1 cellular context compared by ENCODE assay signal in the genomic region with DNA sequence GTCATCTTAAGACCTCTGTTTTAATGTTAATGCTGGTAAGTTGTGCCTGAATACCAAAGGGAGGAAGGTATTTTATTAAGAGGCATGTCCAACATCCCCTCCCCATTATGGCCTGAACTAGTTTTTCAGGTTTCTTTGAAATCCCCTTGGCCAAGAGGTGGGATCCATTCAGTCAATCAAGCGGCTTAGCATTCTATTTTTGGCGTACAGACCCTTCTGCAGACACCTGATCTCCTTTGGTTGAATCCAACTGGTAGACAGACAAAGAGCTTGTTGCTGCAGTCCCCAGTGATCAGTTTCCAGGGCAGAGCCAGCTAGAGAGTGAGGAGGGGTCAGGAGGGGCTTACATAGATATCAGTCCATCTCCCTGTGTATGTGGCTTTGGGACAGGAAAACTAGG.
TF ChIP-seq lines count a peak whose summit lies in the region.

No MANE protein-coding gene starts in this region.

TF ChIP-seq in H1, 55 proteins besides CTCF, POLR2A, EP300 and RAD21 (continued from another document):
- TF ChIP-seq, protein P1, sequence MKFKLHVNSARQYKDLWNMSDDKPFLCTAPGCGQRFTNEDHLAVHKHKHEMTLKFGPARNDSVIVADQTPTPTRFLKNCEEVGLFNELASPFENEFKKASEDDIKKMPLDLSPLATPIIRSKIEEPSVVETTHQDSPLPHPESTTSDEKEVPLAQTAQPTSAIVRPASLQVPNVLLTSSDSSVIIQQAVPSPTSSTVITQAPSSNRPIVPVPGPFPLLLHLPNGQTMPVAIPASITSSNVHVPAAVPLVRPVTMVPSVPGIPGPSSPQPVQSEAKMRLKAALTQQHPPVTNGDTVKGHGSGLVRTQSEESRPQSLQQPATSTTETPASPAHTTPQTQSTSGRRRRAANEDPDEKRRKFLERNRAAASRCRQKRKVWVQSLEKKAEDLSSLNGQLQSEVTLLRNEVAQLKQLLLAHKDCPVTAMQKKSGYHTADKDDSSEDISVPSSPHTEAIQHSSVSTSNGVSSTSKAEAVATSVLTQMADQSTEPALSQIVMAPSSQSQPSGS (IDR thresholded peaks at IDR 0.05; ENCODE audit: low read length), result peak; percentile 29; the same call in 1 of the 2 replicates
- TF ChIP-seq SP2 (IDR thresholded peaks at IDR 0.05; ENCODE audit: low read length) (no peak), SIX5 (IDR thresholded peaks at IDR 0.05; ENCODE audit: low read depth, low read length) (no peak), CHD7 (IDR thresholded peaks at IDR 0.05; ENCODE audit: insufficient replicate concordance, low read length) (peak; percentile 47), JUN (IDR thresholded peaks at IDR 0.05; ENCODE audit: low read depth, low read length) (no peak), CREB1 (IDR thresholded peaks at IDR 0.05) (no peak; the same call in 1 of the 2 replicates), SP1 (IDR thresholded peaks at IDR 0.05; ENCODE audit: low read depth, low read length) (peak; percentile 88), SRF (IDR thresholded peaks at IDR 0.05; ENCODE audit: low read depth, low read length) (no peak), SUZ12 (IDR thresholded peaks at IDR 0.05; ENCODE audit: low read length) (no peak), CBX8 (IDR thresholded peaks at IDR 0.05; ENCODE audit: borderline replicate concordance, low read depth, low read length) (no peak), ASH2L (IDR thresholded peaks at IDR 0.05; ENCODE audit: low read length) (peak; percentile 66), HDAC2 (IDR thresholded peaks at IDR 0.05; ENCODE audit: borderline replicate concordance in 1 of 2, low read depth in 2 of 2, low read length in 2 of 2) (peak in 1 of 2 experiments; percentile 9; a peak in 2 of 4 replicates)
- TF ChIP-seq, protein P2, sequence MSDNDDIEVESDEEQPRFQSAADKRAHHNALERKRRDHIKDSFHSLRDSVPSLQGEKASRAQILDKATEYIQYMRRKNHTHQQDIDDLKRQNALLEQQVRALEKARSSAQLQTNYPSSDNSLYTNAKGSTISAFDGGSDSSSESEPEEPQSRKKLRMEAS (IDR thresholded peaks at IDR 0.05), result 0 out of 2 replicates have a peak, but pooled peaks have one; percentile 21
TF ChIP-seq in H1: peak in this region for 6.
